11 cellular contexts compared by ENCODE assay signal in genomic region chr2:152693033-152693432, GRCh38. TPM values are rescaled to one million over a fixed set of nuclear protein-coding genes. Genes with fewer than 3 reads are reported as not detected.
A peak's percentile ranks its signal among the peaks of the same experiment; 100 is the strongest.
DNase-seq lines count a peak whose midpoint lies in the region; ATAC-seq, FAIRE-seq and TF ChIP-seq lines count a peak whose summit lies in the region.
"Had no signal": no experiment of that assay in that cellular context is flagged by ENCODE, and none has a peak within 500 bp of the region (broad histone marks: within the 10 kb centered on the region; RNA-seq: fewer than 3 reads in every experiment).

No MANE protein-coding gene starts in this region.

- WGBS in GM12878 (ENCODE audit: insufficient coverage, insufficient replicate concordance, low lambda C conversion rate, missing lambda C conversion rate) = 0% methylated on average over 4 of the region's 4 CpGs
- 92 to 95% (median 93%) methylated on average over 4 of the region's 4 CpGs for whole genome bisulfite sequencing in adrenal gland, 4 donors

- CTCF ChIA-PET in GM12878 (lab: Yijun Ruan, JAX) = interaction anchor here (1.1 to 5.0 kb wide), 3 partner anchors 22 to 58 kb away, joined by 3 to 31 read pairs (median 4); partner anchors contain the start of gene PRPF40A

- H3K79me2 ChIP-seq in GM12878 (ENCODE audit: control insufficient read depth, insufficient read depth, low read length) = peaks cover 37% of the 10 kb centered on the region

- TF ChIP-seq CTCF in GM20000 (IDR thresholded peaks at IDR 0.05; ENCODE audit: extremely low read depth, missing control alignments) = no peak
- no peak for TF ChIP-seq CTCF in GM12878 (IDR thresholded peaks at IDR 0.05 in 2 of 3, conservative IDR thresholded peaks at IDR 0.05 in 1 of 3; ENCODE audit: control insufficient read depth in 2 of 3, extremely low read depth in 1 of 3, insufficient read depth in 1 of 3, low read depth in 3 of 3, low read length in 3 of 3)
- no peak for TF ChIP-seq CTCF in adrenal gland (IDR thresholded peaks at IDR 0.05)
- TF ChIP-seq CTCF in Peyer's patch (IDR thresholded peaks at IDR 0.05) = no peak

- ATAC-seq in GM18517 (IDR thresholded peaks at IDR 0.05; ENCODE audit: unreplicated experiment) = peak; percentile 79
- ATAC-seq in HG03045 (IDR thresholded peaks at IDR 0.05; ENCODE audit: unreplicated experiment) = peak; percentile 89
- ATAC-seq in GM12878 = peak; percentile 89

- H3K9me3 ChIP-seq in GM12878 (replicated peaks; ENCODE audit: control insufficient read depth, insufficient read depth, low read length) (no peaks in the 10 kb centered on the region; the same call in 2 of the 3 replicates), adrenal gland (replicated peaks in 1 of 3) (peaks cover 0 to 3% (median 0%) of the 10 kb centered on the region in 3 donors), Peyer's patch (no peaks in the 10 kb centered on the region)
- H3K9me3 ChIP-seq: neutrophil had no signal

- TF ChIP-seq RAD21 in GM12878 (IDR thresholded peaks at IDR 0.05; ENCODE audit: insufficient read depth, low read depth, low read length) = no peak

- no peak for TF ChIP-seq EP300 in GM12878 (IDR thresholded peaks at IDR 0.05; ENCODE audit: borderline replicate concordance in 1 of 2, control insufficient read depth in 1 of 2, low read depth in 2 of 2, low read length in 2 of 2)

- POLR2A ChIA-PET in GM12878 (lab: Charles Lee) = interaction anchor here (4.4 kb wide), 1 partner anchor 23 kb away, joined by 20 read pairs; the partner anchor contains the start of gene PRPF40A

- H3K4me1 ChIP-seq in GM12878 (ENCODE audit: control insufficient read depth, insufficient read depth, low read length) (peaks cover 17% of the 10 kb centered on the region; the same call in 1 of the 2 replicates), adrenal gland (replicated peaks in 1 of 2) (peaks cover 0 to 23% of the 10 kb centered on the region in 2 donors), Peyer's patch (peaks cover 0 to 3% (median 0%) of the 10 kb centered on the region in 4 donors)

- no peak overlapping the region for H3K4me3 ChIP-seq in GM12878
- H3K4me3 ChIP-seq in adrenal gland = no peak overlapping the region
- H3K4me3 ChIP-seq in Peyer's patch = no peak overlapping the region

- H4K20me1 ChIP-seq in GM12878 (ENCODE audit: control insufficient read depth, insufficient read depth) = no peaks in the 10 kb centered on the region

- SMC1A ChIA-PET in GM12878 (lab: Charles Lee; ENCODE audit: uncharacterized antibody, unreplicated experiment) = no interaction called here

- H3K36me3 ChIP-seq in GM12878 (ENCODE audit: control insufficient read depth in 2 of 2, insufficient read depth in 2 of 2, low read length in 1 of 2) (peaks cover 2 to 3% of the 10 kb centered on the region in 2 experiments; a peak in 3 of 4 replicates), adrenal gland (replicated peaks in 1 of 2) (peaks cover 0 to 11% of the 10 kb centered on the region in 2 donors), Peyer's patch (peaks cover 0 to 16% (median 0%) of the 10 kb centered on the region in 3 donors)

- in situ Hi-C loops in GM12878 (cut with MboI) = no loop called here

- RAD21 ChIA-PET in GM12878 (lab: Charles Lee; ENCODE audit: unreplicated experiment) = no interaction called here

- no peak overlapping the region for H3K4me2 ChIP-seq in GM12878 (ENCODE audit: control insufficient read depth, insufficient read depth)

- no peak overlapping the region for H3K9ac ChIP-seq in GM12878 (ENCODE audit: control insufficient read depth, insufficient read depth, low read length)

- intact Hi-C loops in GM12878 (cut with micrococcal nuclease; ENCODE audit: unreplicated experiment) = no loop called here
- intact Hi-C loops in adrenal gland (cut with DNase I) = no loop called here

- TF ChIP-seq POLR2A in GM12878 (IDR thresholded peaks at IDR 0.05; ENCODE audit: low read depth, low read length) (no peak), adrenal gland (IDR thresholded peaks at IDR 0.05) (no peak), Peyer's patch (IDR thresholded peaks at IDR 0.05) (no peak)

- DNase-seq in GM20000 (ENCODE audit: low spot score) (peak; percentile 38), GM12878 (ENCODE audit: low read depth, low spot score) (peak; percentile 30), adrenal gland (no peak), NCI-H1105 treated with DMSO at 0.1 percent for 48 hours (lab: John Stamatoyannopoulos, UW) (no peak), Peyer's patch (no peak)
- no peak for DNase-seq in stimulated activated CD4-positive, alpha-beta T cell treated with anti-CD3 and anti-CD28 coated beads, Interleukin-15, amount 100 ng/mL, for 24 hours
- DNase-seq: DND-41, NCI-H2227 treated with DMSO at 0.1 percent for 48 hours had no signal

- H3K27me3 ChIP-seq in GM12878 (replicated peaks in 1 of 2; ENCODE audit: control insufficient read depth in 2 of 2, insufficient read depth in 2 of 2, low read length in 1 of 2) = no peaks in the 10 kb centered on the region
- no peaks in the 10 kb centered on the region for H3K27me3 ChIP-seq in adrenal gland
- H3K27me3 ChIP-seq in Peyer's patch = no peaks in the 10 kb centered on the region
- H3K27me3 ChIP-seq: neutrophil had no signal

- no peak overlapping the region for H2AFZ ChIP-seq in GM12878 (ENCODE audit: control insufficient read depth, low read depth, low read length)

- BruUV-seq in GM12878 (replicated peaks; lab: Mats Ljungman, UMichigan) = no TSS peak

- H3K27ac ChIP-seq in GM12878 (ENCODE audit: control insufficient read depth, insufficient read depth) (no peak overlapping the region), adrenal gland (no peak overlapping the region), Peyer's patch (no peak overlapping the region)

- FAIRE-seq in GM12878 (lab: Jason Lieb, UNC) = peak; percentile 23

TF ChIP-seq in GM12878, 131 proteins besides CTCF, POLR2A, EP300 and RAD21 (continues in another document):
- TF ChIP-seq BCL11A (IDR thresholded peaks at IDR 0.05; ENCODE audit: low read depth, low read length) (0 out of 2 replicates have a peak, but pooled peaks have one; percentile 43), CHD1 (IDR thresholded peaks at IDR 0.05; ENCODE audit: low read depth, low read length) (no peak)

RNA-seq across cellular contexts. Expression of gene PRPF40A, which starts 24.2 kb away (rescaled TPM):
- total RNA-seq in GM12878 (2013; cell fraction: nucleolus; rRNA removed) = 399 and 423 TPM in 2 replicates
- 123 and 139 TPM in 2 replicates for total RNA-seq in GM12878 (2014; rRNA removed)
- total RNA-seq in GM12878 (2014; rRNA removed; fragmentation: Illumina TruSeq; extraction: Trizol) = 159 and 164 TPM in 2 replicates
- total RNA-seq in GM12878 (2021) = 145 and 151 TPM in 2 replicates
- polyA plus RNA-seq in GM12878 (2011; ENCODE audit: low read depth) = 32.0 TPM
- polyA plus RNA-seq in GM12878 (2011; rRNA removed) = 145 and 175 TPM in 2 replicates
- 85.3 and 127 TPM in 2 replicates for polyA plus RNA-seq in GM12878 (2011; cell fraction: cytosol; rRNA removed)
- 285 and 290 TPM in 2 replicates for polyA plus RNA-seq in GM12878 (2011; cell fraction: nucleus; rRNA removed)
- polyA plus RNA-seq in GM12878 (2012) = 47.0 and 71.4 TPM in 2 replicates
- 143 and 160 TPM in 2 replicates for polyA plus RNA-seq in GM12878 (2014; fragmentation: Illumina TruSeq; extraction: Trizol)
- polyA plus RNA-seq in GM12878 (2014; fragmentation: Nextera tagmentation; extraction: Ambion mirVana) = 100 to 1,000 TPM in 1 of 2 experiments, 10 to 100 TPM in 1; 97.8 to 117 TPM
- 90.8 and 131 TPM in 2 replicates for polyA plus RNA-seq in GM12878 (2014; rRNA removed)
- polyA plus RNA-seq in GM12878 (2016; fragmentation: Nextera tagmentation; extraction: Ambion mirVana) = 100 to 1,000 TPM; 189 to 197 TPM
- 242 and 408 TPM in 2 replicates for polyA minus RNA-seq in GM12878 (2011; rRNA and poly(A)+ RNA removed)
- polyA minus RNA-seq in GM12878 (2011; cell fraction: cytosol; rRNA and poly(A)+ RNA removed) = 51.6 and 67.1 TPM in 2 replicates
- 208 and 363 TPM in 2 replicates for polyA minus RNA-seq in GM12878 (2011; cell fraction: nucleus; rRNA and poly(A)+ RNA removed)
- total RNA-seq in adrenal gland = 10 to 100 TPM; 45.3 to 90.8 (median 68.9) TPM
- polyA plus RNA-seq in adrenal gland = 10 to 100 TPM; 15.6 to 83.0 (median 17.9) TPM
- total RNA-seq in Peyer's patch = 100 to 1,000 TPM in 2 of 4 donors, 10 to 100 TPM in 2; 86.6 to 112 (median 97.1) TPM

RNA-seq across cellular contexts. Expression of gene ARL6IP6, which starts 25.4 kb away (rescaled TPM):
- total RNA-seq in GM12878 (2013; cell fraction: nucleolus; rRNA removed) = 52.3 and 58.3 TPM in 2 replicates
- 15.8 and 21.1 TPM in 2 replicates for total RNA-seq in GM12878 (2014; rRNA removed)
- total RNA-seq in GM12878 (2014; rRNA removed; fragmentation: Illumina TruSeq; extraction: Trizol) = 23.4 and 25.8 TPM in 2 replicates
- 23.5 and 26.6 TPM in 2 replicates for total RNA-seq in GM12878 (2021)
- polyA plus RNA-seq in GM12878 (2011; ENCODE audit: low read depth) = 16.8 TPM
- polyA plus RNA-seq in GM12878 (2011; rRNA removed) = 87.3 and 130 TPM in 2 replicates
- 27.4 and 39.7 TPM in 2 replicates for polyA plus RNA-seq in GM12878 (2011; cell fraction: cytosol; rRNA removed)
- polyA plus RNA-seq in GM12878 (2011; cell fraction: nucleus; rRNA removed) = 71.2 and 88.7 TPM in 2 replicates
- polyA plus RNA-seq in GM12878 (2012) = 14.3 and 19.4 TPM in 2 replicates
- 31.7 and 48.0 TPM in 2 replicates for polyA plus RNA-seq in GM12878 (2014; fragmentation: Illumina TruSeq; extraction: Trizol)
- 10 to 100 TPM; 18.0 to 30.1 TPM for polyA plus RNA-seq in GM12878 (2014; fragmentation: Nextera tagmentation; extraction: Ambion mirVana)
- 18.1 and 19.5 TPM in 2 replicates for polyA plus RNA-seq in GM12878 (2014; rRNA removed)
- 10 to 100 TPM; 48.5 to 51.5 TPM for polyA plus RNA-seq in GM12878 (2016; fragmentation: Nextera tagmentation; extraction: Ambion mirVana)
- 27.0 and 29.3 TPM in 2 replicates for polyA minus RNA-seq in GM12878 (2011; rRNA and poly(A)+ RNA removed)
- 6.9 and 9.1 TPM in 2 replicates for polyA minus RNA-seq in GM12878 (2011; cell fraction: cytosol; rRNA and poly(A)+ RNA removed)
- 18.9 and 25.4 TPM in 2 replicates for polyA minus RNA-seq in GM12878 (2011; cell fraction: nucleus; rRNA and poly(A)+ RNA removed)
- 10 to 100 TPM in 5 of 8 donors, 1 to 10 TPM in 3; 5.0 to 21.0 (median 12.9) TPM for total RNA-seq in adrenal gland
- 10 to 100 TPM in 2 of 3 donors, 1 to 10 TPM in 1; 5.6 to 11.5 (median 11.3) TPM for polyA plus RNA-seq in adrenal gland
- total RNA-seq in Peyer's patch = 10 to 100 TPM in 3 of 4 donors, 1 to 10 TPM in 1; 9.1 to 17.4 (median 15.0) TPM

Comparison
In these comparisons a context has a peak if more than half of its experiments do, and no peak if none do; other contexts are left out.
1. DNase-seq: peak in GM20000 (single experiment) and GM12878 (single experiment); none in adrenal gland (0 of 7), NCI-H1105 treated with DMSO at 0.1 percent for 48 hours (single experiment), Peyer's patch (0 of 3) and stimulated activated CD4-positive, alpha-beta T cell treated with anti-CD3 and anti-CD28 coated beads, Interleukin-15, amount 100 ng/mL, for 24 hours (single experiment).
2. Peak in every context shown above with its lines, with median percentiles within 50 percentile points of each other: ATAC-seq.